17 cellular contexts compared by ENCODE assay signal in genomic region chr2:17271401-17271800, GRCh38.
"Had no signal": no experiment of that assay in that cellular context is flagged by ENCODE, and none has a peak within 500 bp of the region (broad histone marks: within the 10 kb centered on the region; RNA-seq: fewer than 3 reads in every experiment).

No MANE protein-coding gene starts in this region.

- H3K36me3 ChIP-seq: left ventricle myocardium inferior, right atrium auricular region, tibial nerve, vagina had no signal

- H3K9me3 Mint-ChIP-seq: activated CD4-positive, alpha-beta T cell treated with anti-CD3 and anti-CD28 coated beads, Interleukin-2, amount 10 ng/mL, durations not matched to agents 7 days and 5 days; T-helper 1 cell treated with Interleukin-12 subunit alpha and Interleukin-12 subunit beta and Interleukin-4 antibody, amounts not matched to agents 30 μg/mL and 1 μg/mL, for 36 hours had no signal

- H3K27me3 Mint-ChIP-seq: activated CD4-positive, alpha-beta T cell treated with anti-CD3 and anti-CD28 coated beads, Interleukin-2, amount 10 ng/mL, durations not matched to agents 7 days and 5 days; progenitor cell of endocrine pancreas had no signal

- H3K27me3 ChIP-seq: right atrium auricular region, tibial nerve, vagina had no signal

- H3K4me1 ChIP-seq: left ventricle myocardium inferior, right atrium auricular region, tibial nerve, vagina had no signal

- H3K4me3 ChIP-seq: left ventricle myocardium inferior, right atrium auricular region, tibial nerve, vagina had no signal

- H3K27ac Mint-ChIP-seq: activated CD4-positive, alpha-beta T cell treated with anti-CD3 and anti-CD28 coated beads, Interleukin-2, amount 10 ng/mL, durations not matched to agents 7 days and 5 days; activated naive CD8-positive, alpha-beta T cell treated with anti-CD3 and anti-CD28 coated beads for 36 hours; nephron progenitor cell; progenitor cell of endocrine pancreas; T-helper 1 cell treated with Interleukin-12 subunit alpha and Interleukin-12 subunit beta and Interleukin-4 antibody, amounts not matched to agents 30 μg/mL and 1 μg/mL, for 36 hours had no signal

- H3K9me3 ChIP-seq: vagina had no signal

- H3K4me3 Mint-ChIP-seq: activated CD4-positive, alpha-beta T cell treated with anti-CD3 and anti-CD28 coated beads, Interleukin-2, amount 10 ng/mL, durations not matched to agents 7 days and 5 days; activated naive CD8-positive, alpha-beta T cell treated with anti-CD3 and anti-CD28 coated beads for 36 hours; nephron progenitor cell; T-helper 1 cell treated with Interleukin-12 subunit alpha and Interleukin-12 subunit beta and Interleukin-4 antibody, amounts not matched to agents 30 μg/mL and 1 μg/mL, for 36 hours had no signal

- H3K4me1 Mint-ChIP-seq: activated CD4-positive, alpha-beta T cell treated with anti-CD3 and anti-CD28 coated beads, Interleukin-2, amount 10 ng/mL, durations not matched to agents 7 days and 5 days; activated naive CD8-positive, alpha-beta T cell treated with anti-CD3 and anti-CD28 coated beads for 36 hours had no signal

- DNase-seq: activated CD4-positive, alpha-beta T cell treated with anti-CD3 and anti-CD28 coated beads, Interleukin-2, amount 10 ng/mL, durations not matched to agents 7 days and 5 days; activated CD4-positive, CD25-positive, alpha-beta regulatory T cell; activated CD8-positive, alpha-beta memory T cell treated with anti-CD3 and anti-CD28 coated beads for 24 hours; activated naive CD8-positive, alpha-beta T cell treated with anti-CD3 and anti-CD28 coated beads for 36 hours; anterior cingulate cortex; left ventricle myocardium inferior; mesenchymal stem cell; nephron progenitor cell; small intestine; stimulated activated CD4-positive, alpha-beta T cell treated with anti-CD3 and anti-CD28 coated beads, Interleukin-4, amount 100 ng/mL, for 4 hours; stimulated activated CD8-positive, alpha-beta memory T cell treated with anti-CD3 and anti-CD28 coated beads, Interleukin-4, amount 100 ng/mL, for 48 hours; stimulated activated naive CD4-positive, alpha-beta T cell treated with Interleukin-2 at 50 U/mL for 16 hours had no signal

- H3K36me3 Mint-ChIP-seq: activated naive CD8-positive, alpha-beta T cell treated with anti-CD3 and anti-CD28 coated beads for 36 hours had no signal

- H3K27ac ChIP-seq: left ventricle myocardium inferior, right atrium auricular region, tibial nerve, vagina had no signal

- FAIRE-seq: small intestine had no signal
